ENCODE assay signal across 9 cellular contexts in genomic region chr20:31675828-31676533, GRCh38. TPM values are rescaled to one million over a fixed set of nuclear protein-coding genes. Genes with fewer than 3 reads are reported as not detected.
DNase-seq lines count a peak whose midpoint lies in the region; ATAC-seq and TF ChIP-seq lines count a peak whose summit lies in the region.
"Had no signal": no experiment of that assay in that cellular context is flagged by ENCODE, and none has a peak within 500 bp of the region (broad histone marks: within the 10 kb centered on the region; RNA-seq: fewer than 3 reads in every experiment).

No MANE protein-coding gene starts in this region.

- no peak overlapping the region for H3K18ac ChIP-seq in neuronal stem cell (ENCODE audit: low read length)

- no CpG with 5 or more reads among the region's 10 CpGs for WGBS in neuronal stem cell (ENCODE audit: extremely low coverage in 2 of 2, insufficient read length in 2 of 2, insufficient replicate concordance in 1 of 2), 2 donors
- WGBS in testis, 2 donors = 43 to 53% methylated on average over 10 of the region's 10 CpGs

- no peak overlapping the region for H4K91ac ChIP-seq in neuronal stem cell (ENCODE audit: low read depth, low read length, poor library complexity)

- peak overlapping the region; percentile 18 for H3K23ac ChIP-seq in neuronal stem cell (ENCODE audit: low read depth, low read length, poor library complexity)

- peak overlapping the region in 1 of 2 donors; percentile 59 for H3K9ac ChIP-seq in colonic mucosa (ENCODE audit: low read depth in 2 of 2, low read length in 2 of 2)
- H3K9ac ChIP-seq in neuronal stem cell (ENCODE audit: low read depth, low read length, poor library complexity) = no peak overlapping the region

- no peaks in the 10 kb centered on the region for H3K36me3 ChIP-seq in colonic mucosa
- peaks cover 0 to 65% of the 10 kb centered on the region in 2 donors for H3K36me3 ChIP-seq in neuronal stem cell (replicated peaks in 1 of 2; ENCODE audit: control insufficient read depth in 2 of 2, insufficient read depth in 2 of 2, low read length in 2 of 2)
- H3K36me3 ChIP-seq in testis (ENCODE audit: low read depth, missing control alignments) = no peaks in the 10 kb centered on the region

- H3K27ac ChIP-seq in colonic mucosa (peak overlapping the region; percentile 66), neuronal stem cell (replicated peaks; ENCODE audit: low read length) (no peak overlapping the region), testis (peak overlapping the region; percentile 56 to 87)

- H3K4me2 ChIP-seq in neuronal stem cell (ENCODE audit: insufficient read depth, low read length, poor library complexity, severe bottlenecking) = no peak overlapping the region

- H2AFZ ChIP-seq in neuronal stem cell (ENCODE audit: low read length) = no peak overlapping the region

- no peak for TF ChIP-seq POLR2A in testis (IDR thresholded peaks at IDR 0.05)

- DNase-seq in EL (peak; percentile 37), colonic mucosa (peak; percentile 40), neuronal stem cell (ENCODE audit: low spot score) (no peak), testis (peak; percentile 69), NCI-H1930 (lab: John Stamatoyannopoulos, UW) (no peak)
- DNase-seq in activated CD4-positive, CD25-positive, alpha-beta regulatory T cell treated with anti-CD3 and anti-CD28 coated beads, Interleukin-2, amount 50 U/mL, for 16 hours (ENCODE audit: low read depth, low spot score) = peak; percentile 26

- intact Hi-C loops in colonic mucosa (cut with DNase I) = no loop called here
- intact Hi-C loops in testis (cut with DNase I; ENCODE audit: low total_unique reads) = no loop called here

- peaks cover 8% of the 10 kb centered on the region for H3K79me1 ChIP-seq in neuronal stem cell (ENCODE audit: low read depth, low read length)

- no peak overlapping the region for H3K14ac ChIP-seq in neuronal stem cell (ENCODE audit: low read length)

- H3K9me3 ChIP-seq in colonic mucosa (no peaks in the 10 kb centered on the region), neuronal stem cell (replicated peaks in 1 of 2; ENCODE audit: control insufficient read depth in 2 of 2, insufficient read depth in 1 of 2, low read depth in 1 of 2, low read length in 2 of 2) (no peaks in the 10 kb centered on the region), testis (no peaks in the 10 kb centered on the region)

- H2BK120ac ChIP-seq in neuronal stem cell (ENCODE audit: low read depth, low read length) = no peak overlapping the region

- no peak overlapping the region for H3K4ac ChIP-seq in neuronal stem cell (ENCODE audit: low read length)

- H3K4me1 ChIP-seq in colonic mucosa (peaks cover 12% of the 10 kb centered on the region), neuronal stem cell (ENCODE audit: control insufficient read depth in 2 of 2, insufficient read depth in 1 of 2, low read depth in 1 of 2, low read length in 2 of 2) (peaks cover 15 to 22% of the 10 kb centered on the region in 2 donors), testis (peaks cover 76% of the 10 kb centered on the region)

- H2BK15ac ChIP-seq in neuronal stem cell (ENCODE audit: low read length) = no peak overlapping the region

- H3K27me3 ChIP-seq in colonic mucosa (no peaks in the 10 kb centered on the region), neuronal stem cell (ENCODE audit: control insufficient read depth in 3 of 3, insufficient read depth in 3 of 3, low read depth in 1 of 3, low read length in 3 of 3) (no peaks in the 10 kb centered on the region), testis (no peaks in the 10 kb centered on the region)

- TF ChIP-seq CTCF in colonic mucosa (IDR thresholded peaks at IDR 0.05) (no peak), testis (IDR thresholded peaks at IDR 0.05) (no peak)

- no peak overlapping the region for H3K4me3 ChIP-seq in colonic mucosa
- no peak overlapping the region for H3K4me3 ChIP-seq in neuronal stem cell (ENCODE audit: low read length in 2 of 2)
- H3K4me3 ChIP-seq in testis = no peak overlapping the region

- no peak overlapping the region for H2AK5ac ChIP-seq in neuronal stem cell (ENCODE audit: low read depth, low read length)

- H4K8ac ChIP-seq in neuronal stem cell (ENCODE audit: low read depth, low read length) = no peak overlapping the region

- ATAC-seq in HG03175 (IDR thresholded peaks at IDR 0.05; ENCODE audit: unreplicated experiment) = peak; percentile 47
- no peak for ATAC-seq in HG03342 (IDR thresholded peaks at IDR 0.05; ENCODE audit: unreplicated experiment)

- H2BK5ac ChIP-seq in neuronal stem cell (ENCODE audit: low read length) = no peak overlapping the region

- H2BK12ac ChIP-seq in neuronal stem cell (ENCODE audit: low read length) = no peak overlapping the region

RNA-seq across cellular contexts. Expression of gene COX4I2, which starts 38.3 kb away (rescaled TPM):
- total RNA-seq in colonic mucosa (under 1 TPM in 1 of 2 donors, not detected in 1; 0.52 TPM), testis (1 to 10 TPM; 6.0 to 6.1 TPM)
- 0.10 TPM for polyA plus RNA-seq in neuronal stem cell (2013, experiment 1 of 2)
- not detected for polyA plus RNA-seq in neuronal stem cell (2013, experiment 2 of 2)
- 2.2 TPM for polyA plus RNA-seq in testis (ENCODE audit: insufficient read depth, low read depth, low replicate concordance)
- total RNA-seq: lung microvascular endothelial cell had no signal

RNA-seq across cellular contexts. Expression of gene BCL2L1, which starts 46.7 kb away (rescaled TPM):
- total RNA-seq in colonic mucosa (10 to 100 TPM; 55.9 to 59.4 TPM), testis (10 to 100 TPM; 83.0 to 84.7 TPM)
- polyA plus RNA-seq in neuronal stem cell (2013, experiment 1 of 2) = 37.9 TPM
- 38.2 TPM for polyA plus RNA-seq in neuronal stem cell (2013, experiment 2 of 2)
- 122 TPM for polyA plus RNA-seq in testis (ENCODE audit: insufficient read depth, low read depth, low replicate concordance)

Comparison
In these comparisons a context has a peak if more than half of its experiments do, and no peak if none do; other contexts are left out.
1. DNase-seq: peak in EL (single experiment), activated CD4-positive, CD25-positive, alpha-beta regulatory T cell treated with anti-CD3 and anti-CD28 coated beads, Interleukin-2, amount 50 U/mL, for 16 hours (single experiment), colonic mucosa (single experiment) and testis (single experiment); none in neuronal stem cell (single experiment) and NCI-H1930 (0 of 2).
2. RNA of gene COX4I2, which starts 38.3 kb away (total RNA-seq): 6.0 to 6.1 TPM in testis; 0.52 TPM in colonic mucosa; every median in the first group is over 4 times any median in the second.